Comparison of ENCODE assay signal across 10 cellular contexts in the genomic region with DNA sequence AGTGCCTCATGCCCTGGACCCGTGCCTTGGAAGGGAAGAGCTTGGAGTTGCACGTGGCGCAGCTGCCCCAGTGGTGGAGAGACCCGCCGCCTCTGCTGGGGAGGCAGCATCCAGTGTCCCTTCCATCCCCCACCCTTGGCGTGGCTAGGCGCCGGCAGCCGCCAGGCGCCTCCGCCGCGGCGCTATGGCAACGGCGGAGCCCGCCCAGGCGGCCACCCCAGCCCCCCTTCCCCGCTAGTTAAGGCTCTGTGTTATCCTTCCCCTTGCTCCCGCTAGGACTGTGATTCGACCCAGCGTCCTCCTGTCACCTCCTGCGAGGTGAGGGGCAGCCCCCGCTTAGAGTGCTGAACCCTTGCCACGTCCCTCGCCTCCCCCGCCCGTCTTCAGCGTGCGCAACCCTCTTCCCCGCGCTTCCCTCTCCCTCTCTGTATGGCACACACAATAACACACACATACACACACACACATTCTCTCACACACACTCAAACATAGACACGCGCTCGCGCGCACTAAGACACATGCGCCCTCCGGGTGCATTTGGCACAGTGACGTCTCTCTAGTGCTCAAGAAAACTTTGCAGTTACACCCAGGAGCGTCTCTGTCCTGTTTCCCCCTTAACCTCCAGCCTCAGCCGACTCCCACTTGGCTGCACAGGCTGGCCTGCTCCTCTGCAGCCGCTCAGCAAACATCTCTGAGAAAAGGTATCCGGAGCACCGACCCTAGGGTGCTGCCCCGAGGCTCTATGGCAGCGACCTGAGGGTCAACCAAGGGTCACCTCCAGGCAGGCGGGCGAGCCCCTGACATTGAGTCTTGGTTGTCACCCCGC. TPM values are rescaled to one million over a fixed set of nuclear protein-coding genes. Genes with fewer than 3 reads are reported as not detected.
DNase-seq lines count a peak whose midpoint lies in the region; ATAC-seq and TF ChIP-seq lines count a peak whose summit lies in the region.
"Had no signal": no experiment of that assay in that cellular context is flagged by ENCODE, and none has a peak within 500 bp of the region (broad histone marks: within the 10 kb centered on the region; RNA-seq: fewer than 3 reads in every experiment).

No MANE protein-coding gene starts in this region.

- no peak for TF ChIP-seq CTCF in WTC11 (IDR thresholded peaks at IDR 0.05)

- H3K36me3 Mint-ChIP-seq in T-helper 2 cell treated with Interferon-gamma antibody and Interleukin-4, amounts not matched to agents 5 μg/mL and 100 μg/mL, for 36 hours (ENCODE audit: low read depth) = no peaks in the 10 kb centered on the region
- H3K36me3 Mint-ChIP-seq in WTC11 = no peaks in the 10 kb centered on the region
- peaks cover 3 to 14% of the 10 kb centered on the region in 2 donors for H3K36me3 Mint-ChIP-seq in stimulated activated naive B cell treated with anti-CD40 and anti-IgM and Interleukin-4, amounts not matched to agents 10 μg/mL and 1 μg/mL and 100 μg/mL, for 72 hours

- peaks cover 4% of the 10 kb centered on the region for H3K9me3 Mint-ChIP-seq in T-helper 2 cell treated with Interferon-gamma antibody and Interleukin-4, amounts not matched to agents 5 μg/mL and 100 μg/mL, for 36 hours
- H3K9me3 Mint-ChIP-seq in WTC11 = no peaks in the 10 kb centered on the region
- peaks cover 5 to 7% of the 10 kb centered on the region in 2 donors for H3K9me3 Mint-ChIP-seq in stimulated activated naive B cell treated with anti-CD40 and anti-IgM and Interleukin-4, amounts not matched to agents 10 μg/mL and 1 μg/mL and 100 μg/mL, for 72 hours

- DNase-seq in T-helper 2 cell treated with Interferon-gamma antibody and Interleukin-4, amounts not matched to agents 5 μg/mL and 100 μg/mL, for 36 hours (ENCODE audit: low spot score) = no peak
- DNase-seq in T-helper 2 cell = no peak
- DNase-seq in WTC11 (ENCODE audit: low spot score) = peak; percentile 75
- peak; percentile 61 for DNase-seq in left ventricle myocardium superior
- DNase-seq in stimulated activated naive B cell treated with anti-CD40 and anti-IgM and Interleukin-4, amounts not matched to agents 10 μg/mL and 1 μg/mL and 100 μg/mL, for 72 hours = no peak

- peak overlapping the region; percentile 70 for H3K27ac Mint-ChIP-seq in T-helper 2 cell treated with Interferon-gamma antibody and Interleukin-4, amounts not matched to agents 5 μg/mL and 100 μg/mL, for 36 hours
- no peak overlapping the region for H3K27ac Mint-ChIP-seq in WTC11
- peak overlapping the region; percentile 27 for H3K27ac Mint-ChIP-seq in stimulated activated naive B cell treated with anti-CD40 and anti-IgM and Interleukin-4, amounts not matched to agents 10 μg/mL and 1 μg/mL and 100 μg/mL, for 72 hours
- H3K27ac Mint-ChIP-seq: activated T-helper 17 cell treated with anti-CD3 and anti-CD28 coated beads, Interleukin-2, amount 50 U/mL, for 72 hours had no signal

- CTCF ChIA-PET in WTC11 (lab: Charles Lee) = interaction anchor here (1.1 to 1.3 kb wide), 2 partner anchors 8 to 15 kb away, joined by 3 to 6 read pairs; a partner anchor contains a TSS

- H3K4me1 Mint-ChIP-seq in T-helper 2 cell treated with Interferon-gamma antibody and Interleukin-4, amounts not matched to agents 5 μg/mL and 100 μg/mL, for 36 hours (ENCODE audit: low read depth) = peaks cover 5% of the 10 kb centered on the region
- peaks cover 65% of the 10 kb centered on the region for H3K4me1 Mint-ChIP-seq in WTC11
- H3K4me1 Mint-ChIP-seq in stimulated activated naive B cell treated with anti-CD40 and anti-IgM and Interleukin-4, amounts not matched to agents 10 μg/mL and 1 μg/mL and 100 μg/mL, for 72 hours = peaks cover 2 to 4% of the 10 kb centered on the region in 2 donors
- H3K4me1 Mint-ChIP-seq: activated T-helper 17 cell treated with anti-CD3 and anti-CD28 coated beads, Interleukin-2, amount 50 U/mL, for 72 hours had no signal

- POLR2A ChIA-PET in WTC11 (lab: Charles Lee) = no interaction called here

- H3K4me3 Mint-ChIP-seq in T-helper 2 cell treated with Interferon-gamma antibody and Interleukin-4, amounts not matched to agents 5 μg/mL and 100 μg/mL, for 36 hours = no peak overlapping the region
- peak overlapping the region; percentile 79 for H3K4me3 Mint-ChIP-seq in WTC11
- H3K4me3 Mint-ChIP-seq in stimulated activated naive B cell treated with anti-CD40 and anti-IgM and Interleukin-4, amounts not matched to agents 10 μg/mL and 1 μg/mL and 100 μg/mL, for 72 hours = peak overlapping the region in 1 of 2 donors; percentile 11
- H3K4me3 Mint-ChIP-seq: activated T-helper 17 cell treated with anti-CD3 and anti-CD28 coated beads, Interleukin-2, amount 50 U/mL, for 72 hours had no signal

- ATAC-seq in WTC11 = peak; percentile 70
- peak; percentile 89 for ATAC-seq in left ventricle myocardium superior
- no peak for ATAC-seq in stimulated activated naive B cell treated with anti-CD40 and anti-IgM and Interleukin-4, amounts not matched to agents 10 μg/mL and 1 μg/mL and 100 μg/mL, for 72 hours (replicated peaks)
- ATAC-seq in HG02642 (IDR thresholded peaks at IDR 0.05; ENCODE audit: poor library complexity, unreplicated experiment) = no peak
- ATAC-seq in GM19397 (IDR thresholded peaks at IDR 0.05; ENCODE audit: unreplicated experiment) = no peak
- no peak for ATAC-seq in HG03432 (IDR thresholded peaks at IDR 0.05; ENCODE audit: unreplicated experiment)
- ATAC-seq: activated T-helper 17 cell treated with anti-CD3 and anti-CD28 coated beads, Interleukin-2, amount 50 U/mL, for 72 hours; psoas muscle had no signal

- H3K27me3 Mint-ChIP-seq in T-helper 2 cell treated with Interferon-gamma antibody and Interleukin-4, amounts not matched to agents 5 μg/mL and 100 μg/mL, for 36 hours (ENCODE audit: low read depth) = peaks cover 63% of the 10 kb centered on the region
- H3K27me3 Mint-ChIP-seq in WTC11 (ENCODE audit: low read depth) = peaks cover 47% of the 10 kb centered on the region
- H3K27me3 Mint-ChIP-seq in stimulated activated naive B cell treated with anti-CD40 and anti-IgM and Interleukin-4, amounts not matched to agents 10 μg/mL and 1 μg/mL and 100 μg/mL, for 72 hours = peaks cover 53 to 54% of the 10 kb centered on the region in 2 donors

- intact Hi-C loops in left ventricle myocardium superior (cut with micrococcal nuclease) = no loop called here

TF ChIP-seq in WTC11, 78 proteins besides CTCF, POLR2A, EP300 and RAD21 (continues in another document):
- TF ChIP-seq, protein P1, sequence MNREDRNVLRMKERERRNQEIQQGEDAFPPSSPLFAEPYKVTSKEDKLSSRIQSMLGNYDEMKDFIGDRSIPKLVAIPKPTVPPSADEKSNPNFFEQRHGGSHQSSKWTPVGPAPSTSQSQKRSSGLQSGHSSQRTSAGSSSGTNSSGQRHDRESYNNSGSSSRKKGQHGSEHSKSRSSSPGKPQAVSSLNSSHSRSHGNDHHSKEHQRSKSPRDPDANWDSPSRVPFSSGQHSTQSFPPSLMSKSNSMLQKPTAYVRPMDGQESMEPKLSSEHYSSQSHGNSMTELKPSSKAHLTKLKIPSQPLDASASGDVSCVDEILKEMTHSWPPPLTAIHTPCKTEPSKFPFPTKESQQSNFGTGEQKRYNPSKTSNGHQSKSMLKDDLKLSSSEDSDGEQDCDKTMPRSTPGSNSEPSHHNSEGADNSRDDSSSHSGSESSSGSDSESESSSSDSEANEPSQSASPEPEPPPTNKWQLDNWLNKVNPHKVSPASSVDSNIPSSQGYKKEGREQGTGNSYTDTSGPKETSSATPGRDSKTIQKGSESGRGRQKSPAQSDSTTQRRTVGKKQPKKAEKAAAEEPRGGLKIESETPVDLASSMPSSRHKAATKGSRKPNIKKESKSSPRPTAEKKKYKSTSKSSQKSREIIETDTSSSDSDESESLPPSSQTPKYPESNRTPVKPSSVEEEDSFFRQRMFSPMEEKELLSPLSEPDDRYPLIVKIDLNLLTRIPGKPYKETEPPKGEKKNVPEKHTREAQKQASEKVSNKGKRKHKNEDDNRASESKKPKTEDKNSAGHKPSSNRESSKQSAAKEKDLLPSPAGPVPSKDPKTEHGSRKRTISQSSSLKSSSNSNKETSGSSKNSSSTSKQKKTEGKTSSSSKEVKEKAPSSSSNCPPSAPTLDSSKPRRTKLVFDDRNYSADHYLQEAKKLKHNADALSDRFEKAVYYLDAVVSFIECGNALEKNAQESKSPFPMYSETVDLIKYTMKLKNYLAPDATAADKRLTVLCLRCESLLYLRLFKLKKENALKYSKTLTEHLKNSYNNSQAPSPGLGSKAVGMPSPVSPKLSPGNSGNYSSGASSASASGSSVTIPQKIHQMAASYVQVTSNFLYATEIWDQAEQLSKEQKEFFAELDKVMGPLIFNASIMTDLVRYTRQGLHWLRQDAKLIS (CRISPR knock-in tag; IDR thresholded peaks at IDR 0.05; ENCODE audit: borderline replicate concordance) = no peak
- TF ChIP-seq, protein P2, sequence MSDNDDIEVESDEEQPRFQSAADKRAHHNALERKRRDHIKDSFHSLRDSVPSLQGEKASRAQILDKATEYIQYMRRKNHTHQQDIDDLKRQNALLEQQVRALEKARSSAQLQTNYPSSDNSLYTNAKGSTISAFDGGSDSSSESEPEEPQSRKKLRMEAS (CRISPR knock-in tag; IDR thresholded peaks at IDR 0.05) = peak; percentile 74
- TF ChIP-seq, protein P3, sequence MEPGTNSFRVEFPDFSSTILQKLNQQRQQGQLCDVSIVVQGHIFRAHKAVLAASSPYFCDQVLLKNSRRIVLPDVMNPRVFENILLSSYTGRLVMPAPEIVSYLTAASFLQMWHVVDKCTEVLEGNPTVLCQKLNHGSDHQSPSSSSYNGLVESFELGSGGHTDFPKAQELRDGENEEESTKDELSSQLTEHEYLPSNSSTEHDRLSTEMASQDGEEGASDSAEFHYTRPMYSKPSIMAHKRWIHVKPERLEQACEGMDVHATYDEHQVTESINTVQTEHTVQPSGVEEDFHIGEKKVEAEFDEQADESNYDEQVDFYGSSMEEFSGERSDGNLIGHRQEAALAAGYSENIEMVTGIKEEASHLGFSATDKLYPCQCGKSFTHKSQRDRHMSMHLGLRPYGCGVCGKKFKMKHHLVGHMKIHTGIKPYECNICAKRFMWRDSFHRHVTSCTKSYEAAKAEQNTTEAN (CRISPR knock-in tag; IDR thresholded peaks at IDR 0.05) = no peak
- TF ChIP-seq, protein P4, sequence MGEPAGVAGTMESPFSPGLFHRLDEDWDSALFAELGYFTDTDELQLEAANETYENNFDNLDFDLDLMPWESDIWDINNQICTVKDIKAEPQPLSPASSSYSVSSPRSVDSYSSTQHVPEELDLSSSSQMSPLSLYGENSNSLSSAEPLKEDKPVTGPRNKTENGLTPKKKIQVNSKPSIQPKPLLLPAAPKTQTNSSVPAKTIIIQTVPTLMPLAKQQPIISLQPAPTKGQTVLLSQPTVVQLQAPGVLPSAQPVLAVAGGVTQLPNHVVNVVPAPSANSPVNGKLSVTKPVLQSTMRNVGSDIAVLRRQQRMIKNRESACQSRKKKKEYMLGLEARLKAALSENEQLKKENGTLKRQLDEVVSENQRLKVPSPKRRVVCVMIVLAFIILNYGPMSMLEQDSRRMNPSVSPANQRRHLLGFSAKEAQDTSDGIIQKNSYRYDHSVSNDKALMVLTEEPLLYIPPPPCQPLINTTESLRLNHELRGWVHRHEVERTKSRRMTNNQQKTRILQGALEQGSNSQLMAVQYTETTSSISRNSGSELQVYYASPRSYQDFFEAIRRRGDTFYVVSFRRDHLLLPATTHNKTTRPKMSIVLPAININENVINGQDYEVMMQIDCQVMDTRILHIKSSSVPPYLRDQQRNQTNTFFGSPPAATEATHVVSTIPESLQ (CRISPR knock-in tag; IDR thresholded peaks at IDR 0.05) = no peak
- TF ChIP-seq ZBTB21 (CRISPR knock-in tag; IDR thresholded peaks at IDR 0.05; ENCODE audit: borderline replicate concordance) = no peak

RNA-seq across cellular contexts. Expression of a gene that starts 8.5 kb away (rescaled TPM):
- 2.7 to 6.0 TPM (median 5.2 TPM) in 3 replicates for total RNA-seq in WTC11 (2021)
- 2.3 TPM for total RNA-seq in left ventricle myocardium superior

Comparison
In these comparisons a context has a peak if more than half of its experiments do, and no peak if none do; other contexts are left out.
1. DNase-seq: peak in WTC11 (single experiment) and left ventricle myocardium superior (single experiment); none in T-helper 2 cell treated with Interferon-gamma antibody and Interleukin-4, amounts not matched to agents 5 μg/mL and 100 μg/mL, for 36 hours (single experiment), T-helper 2 cell (0 of 5) and stimulated activated naive B cell treated with anti-CD40 and anti-IgM and Interleukin-4, amounts not matched to agents 10 μg/mL and 1 μg/mL and 100 μg/mL, for 72 hours (single experiment).
2. ATAC-seq: peak in WTC11 (single experiment) and left ventricle myocardium superior (single experiment); none in stimulated activated naive B cell treated with anti-CD40 and anti-IgM and Interleukin-4, amounts not matched to agents 10 μg/mL and 1 μg/mL and 100 μg/mL, for 72 hours (0 of 2), HG02642 (single experiment), GM19397 (single experiment) and HG03432 (single experiment).